8 cellular contexts compared by ENCODE assay signal in the genomic region with DNA sequence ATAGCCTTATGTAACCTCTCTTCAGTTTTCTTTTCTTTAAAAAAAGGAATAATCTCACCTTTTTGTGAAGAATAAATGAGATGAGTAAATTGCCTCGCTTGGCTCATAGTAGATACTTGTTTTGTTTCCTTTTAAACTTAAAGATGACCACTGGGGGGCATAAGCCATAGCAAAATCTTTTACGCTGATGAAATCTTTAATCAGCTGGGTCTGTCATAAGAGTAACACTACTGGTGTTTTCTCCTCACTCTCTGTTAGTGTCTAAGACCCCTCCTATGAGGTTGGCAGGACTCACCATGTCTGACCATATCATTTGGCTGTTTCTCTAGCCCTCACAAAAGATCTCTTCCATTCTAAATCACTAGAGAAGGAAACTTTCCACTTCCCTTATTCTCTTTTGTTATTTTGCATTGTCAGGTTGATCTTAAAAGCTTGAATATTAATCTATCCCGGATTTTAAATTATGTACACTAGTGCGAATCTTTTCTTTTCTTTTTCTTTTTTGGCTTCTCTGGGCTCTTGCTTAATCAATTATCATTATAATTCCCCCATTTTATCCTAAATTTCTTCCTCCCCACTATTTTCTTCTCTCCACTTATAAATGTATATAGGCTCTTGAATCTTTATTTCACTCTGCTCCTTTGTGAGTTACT. TPM values are rescaled to one million over a fixed set of nuclear protein-coding genes. Genes with fewer than 3 reads are reported as not detected.
DNase-seq lines count a peak whose midpoint lies in the region; TF ChIP-seq lines count a peak whose summit lies in the region.

No MANE protein-coding gene starts in this region.

- H3K4me1 ChIP-seq in adrenal gland (replicated peaks in 1 of 2) (no peaks in the 10 kb centered on the region), mesendoderm (ENCODE audit: control insufficient read depth, low read depth, low read length) (no peaks in the 10 kb centered on the region)

- no peak overlapping the region for H2BK120ac ChIP-seq in mesendoderm (ENCODE audit: low read depth, low read length)

- TF ChIP-seq CTCF in adrenal gland (IDR thresholded peaks at IDR 0.05) (peak; percentile 21 to 48 (median 36)), coronary artery (IDR thresholded peaks at IDR 0.05) (no peak)

- no peak overlapping the region for H3K4me2 ChIP-seq in mesendoderm (ENCODE audit: low read length)

- no peaks in the 10 kb centered on the region for H3K36me3 ChIP-seq in KOPT-K1 (ENCODE audit: insufficient read depth, low read length)
- H3K36me3 ChIP-seq in adrenal gland (replicated peaks in 1 of 2), result no peaks in the 10 kb centered on the region
- no peaks in the 10 kb centered on the region for H3K36me3 ChIP-seq in mesendoderm (ENCODE audit: control insufficient read depth, insufficient read depth, low read length)

- no peak overlapping the region for H3K9ac ChIP-seq in mesendoderm (ENCODE audit: low read length)

- H3K27me3 ChIP-seq in adrenal gland, result no peaks in the 10 kb centered on the region
- no peaks in the 10 kb centered on the region for H3K27me3 ChIP-seq in mesendoderm (ENCODE audit: insufficient read depth, low read length, poor library complexity)

- intact Hi-C loops in adrenal gland (cut with DNase I), result no loop called here
- intact Hi-C loops in posterior cingulate gyrus (cut with DNase I), result no loop called here

- peak; percentile 42 for DNase-seq in NCI-H82 (lab: John Stamatoyannopoulos, UW)
- DNase-seq in NCI-H82 treated with DMSO at 0.1 percent for 48 hours (lab: John Stamatoyannopoulos, UW; ENCODE audit: unreplicated experiment), result no peak
- peak in 1 of 7 donors; percentile 20 for DNase-seq in adrenal gland
- peak; percentile 52 for DNase-seq in mesendoderm
- DNase-seq in posterior cingulate gyrus, result no peak
- no peak for DNase-seq in coronary artery (ENCODE audit: low spot score)
- DNase-seq in OCI-M2 (lab: John Stamatoyannopoulos, UW; ENCODE audit: unreplicated experiment), result no peak

- H2BK5ac ChIP-seq in mesendoderm (ENCODE audit: low read length), result no peak overlapping the region

- no peak overlapping the region for H4K8ac ChIP-seq in mesendoderm (ENCODE audit: low read depth, low read length)

- no peak overlapping the region for H3K18ac ChIP-seq in mesendoderm (ENCODE audit: low read length)

- H3K79me1 ChIP-seq in mesendoderm (ENCODE audit: low read length), result no peaks in the 10 kb centered on the region

- H3K79me2 ChIP-seq in mesendoderm (ENCODE audit: control insufficient read depth, insufficient read depth, low read length), result no peaks in the 10 kb centered on the region

- no peak overlapping the region for H2BK15ac ChIP-seq in mesendoderm (replicated peaks; ENCODE audit: low read depth)

- 46 to 56% (median 49%) methylated on average over 4 of the region's 4 CpGs for WGBS in adrenal gland, 4 donors
- no CpG with 5 or more reads among the region's 4 CpGs for WGBS in mesendoderm (ENCODE audit: extremely low coverage, insufficient coverage, low lambda C conversion rate)

- no peak overlapping the region for H3K23ac ChIP-seq in mesendoderm (ENCODE audit: low read length)

- no peak for TF ChIP-seq POLR2A in adrenal gland (IDR thresholded peaks at IDR 0.05)

- no peak overlapping the region for H4K5ac ChIP-seq in mesendoderm (ENCODE audit: low read length)

- H3K27ac ChIP-seq in KOPT-K1 (ENCODE audit: low read depth, low read length, poor library complexity, severe bottlenecking) (peak overlapping the region; percentile 71), adrenal gland (no peak overlapping the region), mesendoderm (ENCODE audit: low read depth, low read length) (no peak overlapping the region), coronary artery (no peak overlapping the region)

- H3K4ac ChIP-seq in mesendoderm (ENCODE audit: low read depth, low read length), result no peak overlapping the region

- no peak overlapping the region for H2AK5ac ChIP-seq in mesendoderm (ENCODE audit: low read length)

- H3K4me3 ChIP-seq in adrenal gland (no peak overlapping the region), mesendoderm (ENCODE audit: low read length) (no peak overlapping the region), coronary artery (no peak overlapping the region)

- H3K9me3 ChIP-seq in KOPT-K1 (ENCODE audit: insufficient read depth, low read length, poor library complexity, severe bottlenecking) (no peaks in the 10 kb centered on the region), adrenal gland (replicated peaks in 1 of 3) (no peaks in the 10 kb centered on the region)

- H3K56ac ChIP-seq in mesendoderm (ENCODE audit: low read length), result no peak overlapping the region

RNA-seq across cellular contexts. Expression of a gene that starts 12.5 kb away (rescaled TPM):
- 1 to 10 TPM in 3 of 8 donors, under 1 TPM in 5; 0.26 to 3.1 (median 0.89) TPM for total RNA-seq in adrenal gland
- 1 to 10 TPM in 2 of 3 donors, under 1 TPM in 1; 0.77 to 3.3 (median 2.1) TPM for polyA plus RNA-seq in adrenal gland
- 1.1 TPM for polyA plus RNA-seq in mesendoderm (2013, experiment 1 of 2)
- polyA plus RNA-seq in mesendoderm (2013, experiment 2 of 2), result 0.67 TPM

RNA-seq across cellular contexts. Expression of a gene that starts 13.0 kb away (rescaled TPM):
- 1 to 10 TPM in 4 of 8 donors, under 1 TPM in 4; 0.35 to 4.3 (median 0.93) TPM for total RNA-seq in adrenal gland
- polyA plus RNA-seq in adrenal gland, result 1 to 10 TPM in 2 of 3 donors, under 1 TPM in 1; 0.05 to 1.2 (median 1.1) TPM
- polyA plus RNA-seq in mesendoderm (2013, experiment 1 of 2), result 8.8 TPM
- 8.9 TPM for polyA plus RNA-seq in mesendoderm (2013, experiment 2 of 2)

RNA-seq across cellular contexts. Expression of a gene that starts 21.8 kb away (rescaled TPM):
- 10 to 100 TPM in 2 of 8 donors, 1 to 10 TPM in 6; 5.2 to 14.3 (median 8.1) TPM for total RNA-seq in adrenal gland
- polyA plus RNA-seq in adrenal gland, result 1 to 10 TPM; 3.4 to 4.0 (median 3.5) TPM
- 2.2 TPM for polyA plus RNA-seq in mesendoderm (2013, experiment 1 of 2)
- 2.2 TPM for polyA plus RNA-seq in mesendoderm (2013, experiment 2 of 2)

RNA-seq across cellular contexts. Expression of a gene that starts 29.6 kb away (rescaled TPM):
- total RNA-seq in adrenal gland, result 1 to 10 TPM in 3 of 8 donors, under 1 TPM in 5; 0.21 to 1.8 (median 0.56) TPM
- under 1 TPM in 2 of 3 donors, not detected in 1; 0.34 to 0.56 TPM for polyA plus RNA-seq in adrenal gland
- not detected for polyA plus RNA-seq in mesendoderm (2013, experiment 1 of 2)
- polyA plus RNA-seq in mesendoderm (2013, experiment 2 of 2), result not detected

RNA-seq across cellular contexts. Expression of a gene that starts 31.7 kb away (rescaled TPM):
- total RNA-seq in adrenal gland, result 10 to 100 TPM in 6 of 8 donors, 1 to 10 TPM in 2; 4.3 to 23.7 (median 17.0) TPM
- 10 to 100 TPM; 10.2 to 57.7 (median 47.5) TPM for polyA plus RNA-seq in adrenal gland
- 10.1 TPM for polyA plus RNA-seq in mesendoderm (2013, experiment 1 of 2)
- polyA plus RNA-seq in mesendoderm (2013, experiment 2 of 2), result 9.8 TPM

Comparison
In these comparisons a context has a peak if more than half of its experiments do, and no peak if none do; other contexts are left out.
1. DNase-seq: peak in NCI-H82 (single experiment) and mesendoderm (single experiment); none in NCI-H82 treated with DMSO at 0.1 percent for 48 hours (single experiment), posterior cingulate gyrus (0 of 10), coronary artery (single experiment) and OCI-M2 (single experiment).